8 cellular contexts compared by ENCODE assay signal in the genomic region with DNA sequence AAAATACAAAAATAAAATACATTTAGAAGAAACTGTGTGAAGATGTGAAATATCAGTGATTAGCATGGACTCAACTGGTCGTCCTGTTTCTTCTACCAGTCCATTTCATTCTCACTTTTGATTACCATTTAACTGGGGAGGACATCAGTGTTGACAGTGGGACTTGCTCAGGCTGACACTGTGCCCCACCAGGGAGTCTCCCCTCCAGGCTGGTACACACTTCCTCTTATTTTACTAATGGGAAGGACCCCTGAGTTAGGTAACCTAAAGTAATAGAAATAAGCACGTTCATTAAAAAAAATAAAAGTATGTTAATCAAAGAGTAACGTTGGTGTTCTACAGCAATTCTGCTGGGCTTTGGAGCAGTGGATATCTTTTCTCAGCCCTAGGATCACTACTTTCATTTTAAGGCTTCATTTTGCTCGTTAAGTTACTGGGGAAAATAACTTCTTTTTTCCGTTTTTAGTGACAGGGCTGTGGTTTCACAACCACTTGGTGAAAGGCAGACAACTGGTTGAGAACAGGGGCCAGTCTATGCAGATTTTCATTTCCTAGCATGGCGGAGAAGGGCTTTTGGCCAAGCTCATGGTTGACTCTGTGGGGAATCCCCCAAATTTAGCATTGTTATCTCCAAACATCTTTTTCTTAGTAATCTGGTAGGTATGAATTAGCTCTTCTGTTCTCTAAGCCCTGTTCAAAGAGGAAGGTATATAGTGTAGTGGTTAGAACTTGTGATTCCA.
DNase-seq lines count a peak whose midpoint lies in the region; ATAC-seq lines count a peak whose summit lies in the region.

No MANE protein-coding gene starts in this region.

- DNase-seq in SIG-M5 treated with dmso at 0.1 percent for 504 hours (lab: John Stamatoyannopoulos, UW; ENCODE audit: unreplicated experiment), result peak; percentile 86
- peak; percentile 15 for DNase-seq in activated naive CD8-positive, alpha-beta T cell treated with anti-CD3 and anti-CD28 coated beads, Interleukin-2, amount 50 U/mL, for 16 hours (ENCODE audit: low read depth, low spot score)
- peak; percentile 35 to 58 for DNase-seq in stimulated activated CD8-positive, alpha-beta memory T cell treated with anti-CD3 and anti-CD28 coated beads, Interleukin-15, amount 100 ng/mL, for 4 hours (ENCODE audit: low read depth in 2 of 2)
- no peak for DNase-seq in GM03348 (ENCODE audit: low spot score)
- no peak for DNase-seq in NCI-H82 (lab: John Stamatoyannopoulos, UW)
- no peak for DNase-seq in foreskin melanocyte

- ATAC-seq in GM18517 (IDR thresholded peaks at IDR 0.05; ENCODE audit: unreplicated experiment) (peak; percentile 73), HG02938 (IDR thresholded peaks at IDR 0.05; ENCODE audit: unreplicated experiment) (peak; percentile 77)

Comparison
In these comparisons a context has a peak if more than half of its experiments do, and no peak if none do; other contexts are left out.
1. DNase-seq: peak in SIG-M5 treated with dmso at 0.1 percent for 504 hours (single experiment), activated naive CD8-positive, alpha-beta T cell treated with anti-CD3 and anti-CD28 coated beads, Interleukin-2, amount 50 U/mL, for 16 hours (single experiment) and stimulated activated CD8-positive, alpha-beta memory T cell treated with anti-CD3 and anti-CD28 coated beads, Interleukin-15, amount 100 ng/mL, for 4 hours (2 of 2); none in GM03348 (single experiment), NCI-H82 (single experiment) and foreskin melanocyte (single experiment).